In the genomic region with DNA sequence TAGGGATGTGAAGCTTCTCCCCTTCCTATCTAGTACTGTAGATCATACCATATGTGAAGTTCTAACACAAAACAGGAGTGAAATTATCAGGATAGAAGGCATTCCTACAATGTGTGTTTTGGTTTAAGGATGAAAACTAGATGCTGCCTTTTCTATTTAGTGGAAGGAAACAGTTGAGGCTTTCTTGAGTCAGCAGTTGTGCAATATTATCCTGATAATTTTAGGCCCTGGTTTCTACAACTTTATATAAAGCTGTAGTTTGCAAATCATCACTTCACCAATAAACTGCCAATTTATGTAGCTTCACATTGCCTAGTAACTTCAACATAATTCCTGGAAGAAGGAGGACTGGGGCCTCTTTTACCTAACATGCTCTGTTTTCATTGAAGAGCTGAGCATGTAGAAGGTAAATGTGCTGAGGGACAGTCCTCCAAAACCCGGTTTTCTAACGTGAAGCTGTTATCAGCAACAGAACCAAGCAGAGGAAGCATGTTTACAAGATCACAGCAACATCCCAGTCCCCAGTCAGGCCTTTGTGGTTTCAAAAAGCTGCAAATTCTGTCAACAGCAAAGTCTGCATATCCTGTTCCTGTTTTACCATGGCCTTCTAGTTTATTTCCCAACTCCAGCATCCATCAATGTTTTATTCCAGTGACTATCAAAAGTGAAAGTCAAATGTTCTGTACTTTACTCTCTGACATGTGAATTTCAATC, we compare ENCODE assay signal across 1 cellular context.
TF ChIP-seq lines count a peak whose summit lies in the region.

No MANE protein-coding gene starts in this region.

TF ChIP-seq in K562, 482 proteins besides CTCF, POLR2A, EP300 and RAD21 (continued from another document and continues in another):
- TF ChIP-seq, protein P1, sequence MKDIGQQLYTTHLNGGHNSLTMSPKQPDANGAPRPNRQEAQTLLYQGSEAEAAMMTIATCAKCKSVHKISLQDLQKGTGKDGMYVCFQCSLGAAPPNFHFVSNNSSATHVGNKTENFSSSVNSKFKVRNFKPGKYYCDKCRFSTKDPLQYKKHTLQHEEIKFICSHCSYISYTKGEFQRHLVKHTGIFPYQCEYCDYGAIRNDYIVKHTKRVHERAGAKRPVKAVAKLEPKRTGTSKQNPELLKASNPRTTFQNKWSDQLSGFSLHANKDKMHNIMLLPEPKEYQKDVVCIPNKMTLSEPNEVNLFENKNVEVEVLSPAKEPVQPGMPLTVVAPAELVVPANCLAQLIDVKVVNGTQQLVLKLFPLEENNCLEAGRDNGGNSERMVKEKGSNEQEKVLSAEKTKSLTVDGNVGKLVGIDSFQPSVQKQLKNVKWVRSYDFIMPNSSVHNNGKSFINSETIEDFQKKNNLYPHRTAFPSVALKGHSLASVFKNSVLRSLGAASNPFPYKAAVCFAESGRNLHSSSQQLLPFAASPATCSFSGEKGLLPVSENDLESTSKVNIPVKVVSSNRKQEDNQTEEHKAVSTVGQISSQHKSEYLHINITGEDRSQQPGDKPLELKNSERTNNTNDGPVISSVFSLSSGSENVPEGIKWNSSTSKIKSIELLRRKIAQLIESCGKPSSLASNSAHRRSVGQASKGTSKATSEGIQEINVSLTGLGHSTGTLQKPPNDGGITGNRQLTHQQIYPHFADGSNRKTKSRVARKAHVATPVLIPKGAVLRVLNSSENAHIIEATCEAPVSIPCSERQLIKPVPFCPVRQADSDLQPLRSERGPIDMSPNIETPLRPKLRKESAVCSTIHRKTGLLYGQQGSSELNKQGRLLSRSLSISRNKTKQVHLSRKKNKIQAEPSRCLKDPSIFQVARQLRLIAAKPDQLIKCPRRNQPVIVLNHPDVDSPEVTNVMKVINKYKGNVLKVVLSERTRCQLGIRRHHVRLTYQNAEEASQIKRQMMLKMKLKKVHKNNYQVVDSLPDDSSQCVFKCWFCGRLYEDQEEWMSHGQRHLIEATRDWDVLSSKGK (CRISPR knock-in tag; IDR thresholded peaks at IDR 0.05): no peak
- TF ChIP-seq RBM34 (IDR thresholded peaks at IDR 0.05; ENCODE audit: borderline replicate concordance, insufficient read depth, low read length) (no peak), FOXJ3 (CRISPR knock-in tag; IDR thresholded peaks at IDR 0.05) (no peak; the same call in 1 of the 2 replicates), NR0B1 (IDR thresholded peaks at IDR 0.05; ENCODE audit: partially characterized antibody) (no peak), ZNF347 (CRISPR knock-in tag; IDR thresholded peaks at IDR 0.05; ENCODE audit: low read depth) (no peak), NCOA4 (IDR thresholded peaks at IDR 0.05; ENCODE audit: partially characterized antibody) (no peak), ZNF12 (CRISPR knock-in tag; IDR thresholded peaks at IDR 0.05) (no peak), CHD1 (IDR thresholded peaks at IDR 0.05; ENCODE audit: low read length) (no peak), SLC30A9 (CRISPR knock-in tag; IDR thresholded peaks at IDR 0.05) (no peak), ATF6 (CRISPR knock-in tag; IDR thresholded peaks at IDR 0.05) (no peak), TGIF2 (CRISPR knock-in tag; IDR thresholded peaks at IDR 0.05) (no peak), ZKSCAN1 (IDR thresholded peaks at IDR 0.05; ENCODE audit: low read depth, low read length) (no peak), FOXM1 (IDR thresholded peaks at IDR 0.05; ENCODE audit: low read depth) (no peak), FOXM1 (CRISPR knock-in tag; IDR thresholded peaks at IDR 0.05; ENCODE audit: low read depth) (no peak), NFXL1 (CRISPR knock-in tag; IDR thresholded peaks at IDR 0.05) (no peak), ETV1 (tag; conservative IDR thresholded peaks at IDR 0.05; ENCODE audit: low read depth) (no peak), ZZZ3 (IDR thresholded peaks at IDR 0.05) (no peak), ZSCAN32 (CRISPR knock-in tag; IDR thresholded peaks at IDR 0.05) (no peak), PTTG1 (tag; IDR thresholded peaks at IDR 0.05; ENCODE audit: low read depth) (no peak), ZNF764 (CRISPR knock-in tag; IDR thresholded peaks at IDR 0.05; ENCODE audit: low read depth) (no peak), MTA1 (IDR thresholded peaks at IDR 0.05; ENCODE audit: borderline replicate concordance) (no peak), U2AF2 (optimal IDR thresholded peaks at IDR 0.05; ENCODE audit: low read depth, low read length) (no peak), TCF7L2 (IDR thresholded peaks at IDR 0.05; ENCODE audit: low read depth, low read length) (no peak), ZSCAN29 (IDR thresholded peaks at IDR 0.05) (peak; percentile 82), POLR3G (IDR thresholded peaks at IDR 0.05; ENCODE audit: extremely low read depth, insufficient read length, insufficient replicate concordance) (no peak), SOX6 (IDR thresholded peaks at IDR 0.05) (peak; percentile 55), GTF2A2 (tag; IDR thresholded peaks at IDR 0.05) (no peak), ZNF146 (CRISPR knock-in tag; IDR thresholded peaks at IDR 0.05; ENCODE audit: unreplicated experiment) (no peak), ZNF197 (CRISPR knock-in tag; IDR thresholded peaks at IDR 0.05; ENCODE audit: low read depth) (no peak), NR3C1 (CRISPR knock-in tag; IDR thresholded peaks at IDR 0.05) (no peak), PCBP1 (IDR thresholded peaks at IDR 0.05; ENCODE audit: low read depth, low read length, poor library complexity, severe bottlenecking) (no peak), CBFA2T2 (conservative IDR thresholded peaks at IDR 0.05) (peak; percentile 35; the same call in 1 of the 2 replicates), CSDE1 (IDR thresholded peaks at IDR 0.05) (no peak), PHTF2 (CRISPR knock-in tag; IDR thresholded peaks at IDR 0.05) (no peak), RBM14 (IDR thresholded peaks at IDR 0.05; ENCODE audit: borderline replicate concordance, insufficient read depth, low read depth, low read length) (no peak), PTBP1 (IDR thresholded peaks at IDR 0.05; ENCODE audit: low read depth, low read length) (no peak), NFIC (IDR thresholded peaks at IDR 0.05) (0 out of 2 replicates have a peak, but pooled peaks have one; percentile 10), FOXA3 (CRISPR knock-in tag; conservative IDR thresholded peaks at IDR 0.05 in 1 of 2, IDR thresholded peaks at IDR 0.05 in 1 of 2) (peak; percentile 78 to 83), ZNF75A (CRISPR knock-in tag; IDR thresholded peaks at IDR 0.05) (no peak), ZNF277 (CRISPR knock-in tag; IDR thresholded peaks at IDR 0.05; ENCODE audit: borderline replicate concordance) (no peak), CTBP1 (IDR thresholded peaks at IDR 0.05; ENCODE audit: borderline replicate concordance) (peak; percentile 38), PCBP2 (IDR thresholded peaks at IDR 0.05; ENCODE audit: low read depth, low read length, poor library complexity, severe bottlenecking) (no peak), ZNF561 (CRISPR knock-in tag; conservative IDR thresholded peaks at IDR 0.05) (no peak), ZNF830 (CRISPR knock-in tag; IDR thresholded peaks at IDR 0.05) (no peak), ZNF263 (CRISPR knock-in tag; IDR thresholded peaks at IDR 0.05; ENCODE audit: borderline replicate concordance) (no peak)
- TF ChIP-seq, protein P2, sequence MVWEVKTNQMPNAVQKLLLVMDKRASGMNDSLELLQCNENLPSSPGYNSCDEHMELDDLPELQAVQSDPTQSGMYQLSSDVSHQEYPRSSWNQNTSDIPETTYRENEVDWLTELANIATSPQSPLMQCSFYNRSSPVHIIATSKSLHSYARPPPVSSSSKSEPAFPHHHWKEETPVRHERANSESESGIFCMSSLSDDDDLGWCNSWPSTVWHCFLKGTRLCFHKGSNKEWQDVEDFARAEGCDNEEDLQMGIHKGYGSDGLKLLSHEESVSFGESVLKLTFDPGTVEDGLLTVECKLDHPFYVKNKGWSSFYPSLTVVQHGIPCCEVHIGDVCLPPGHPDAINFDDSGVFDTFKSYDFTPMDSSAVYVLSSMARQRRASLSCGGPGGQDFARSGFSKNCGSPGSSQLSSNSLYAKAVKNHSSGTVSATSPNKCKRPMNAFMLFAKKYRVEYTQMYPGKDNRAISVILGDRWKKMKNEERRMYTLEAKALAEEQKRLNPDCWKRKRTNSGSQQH (CRISPR knock-in tag; IDR thresholded peaks at IDR 0.05): no peak
- TF ChIP-seq, protein P3, sequence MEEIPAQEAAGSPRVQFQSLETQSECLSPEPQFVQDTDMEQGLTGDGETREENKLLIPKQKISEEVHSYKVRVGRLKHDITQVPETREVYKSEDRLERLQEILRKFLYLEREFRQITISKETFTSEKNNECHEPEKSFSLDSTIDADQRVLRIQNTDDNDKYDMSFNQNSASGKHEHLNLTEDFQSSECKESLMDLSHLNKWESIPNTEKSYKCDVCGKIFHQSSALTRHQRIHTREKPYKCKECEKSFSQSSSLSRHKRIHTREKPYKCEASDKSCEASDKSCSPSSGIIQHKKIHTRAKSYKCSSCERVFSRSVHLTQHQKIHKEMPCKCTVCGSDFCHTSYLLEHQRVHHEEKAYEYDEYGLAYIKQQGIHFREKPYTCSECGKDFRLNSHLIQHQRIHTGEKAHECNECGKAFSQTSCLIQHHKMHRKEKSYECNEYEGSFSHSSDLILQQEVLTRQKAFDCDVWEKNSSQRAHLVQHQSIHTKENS (CRISPR knock-in tag; IDR thresholded peaks at IDR 0.05): no peak
- TF ChIP-seq, protein P4, sequence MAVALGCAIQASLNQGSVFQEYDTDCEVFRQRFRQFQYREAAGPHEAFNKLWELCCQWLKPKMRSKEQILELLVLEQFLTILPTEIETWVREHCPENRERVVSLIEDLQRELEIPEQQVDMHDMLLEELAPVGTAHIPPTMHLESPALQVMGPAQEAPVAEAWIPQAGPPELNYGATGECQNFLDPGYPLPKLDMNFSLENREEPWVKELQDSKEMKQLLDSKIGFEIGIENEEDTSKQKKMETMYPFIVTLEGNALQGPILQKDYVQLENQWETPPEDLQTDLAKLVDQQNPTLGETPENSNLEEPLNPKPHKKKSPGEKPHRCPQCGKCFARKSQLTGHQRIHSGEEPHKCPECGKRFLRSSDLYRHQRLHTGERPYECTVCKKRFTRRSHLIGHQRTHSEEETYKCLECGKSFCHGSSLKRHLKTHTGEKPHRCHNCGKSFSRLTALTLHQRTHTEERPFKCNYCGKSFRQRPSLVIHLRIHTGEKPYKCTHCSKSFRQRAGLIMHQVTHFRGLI (CRISPR knock-in tag; IDR thresholded peaks at IDR 0.05): no peak
- TF ChIP-seq, protein P5, sequence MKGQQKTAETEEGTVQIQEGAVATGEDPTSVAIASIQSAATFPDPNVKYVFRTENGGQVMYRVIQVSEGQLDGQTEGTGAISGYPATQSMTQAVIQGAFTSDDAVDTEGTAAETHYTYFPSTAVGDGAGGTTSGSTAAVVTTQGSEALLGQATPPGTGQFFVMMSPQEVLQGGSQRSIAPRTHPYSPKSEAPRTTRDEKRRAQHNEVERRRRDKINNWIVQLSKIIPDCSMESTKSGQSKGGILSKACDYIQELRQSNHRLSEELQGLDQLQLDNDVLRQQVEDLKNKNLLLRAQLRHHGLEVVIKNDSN (CRISPR knock-in tag; IDR thresholded peaks at IDR 0.05): no peak
- TF ChIP-seq, protein P6, sequence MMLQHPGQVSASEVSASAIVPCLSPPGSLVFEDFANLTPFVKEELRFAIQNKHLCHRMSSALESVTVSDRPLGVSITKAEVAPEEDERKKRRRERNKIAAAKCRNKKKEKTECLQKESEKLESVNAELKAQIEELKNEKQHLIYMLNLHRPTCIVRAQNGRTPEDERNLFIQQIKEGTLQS (IDR thresholded peaks at IDR 0.05): no peak
- TF ChIP-seq, protein P6 (CRISPR knock-in tag; conservative IDR thresholded peaks at IDR 0.05): no peak
- TF ChIP-seq, protein P7, sequence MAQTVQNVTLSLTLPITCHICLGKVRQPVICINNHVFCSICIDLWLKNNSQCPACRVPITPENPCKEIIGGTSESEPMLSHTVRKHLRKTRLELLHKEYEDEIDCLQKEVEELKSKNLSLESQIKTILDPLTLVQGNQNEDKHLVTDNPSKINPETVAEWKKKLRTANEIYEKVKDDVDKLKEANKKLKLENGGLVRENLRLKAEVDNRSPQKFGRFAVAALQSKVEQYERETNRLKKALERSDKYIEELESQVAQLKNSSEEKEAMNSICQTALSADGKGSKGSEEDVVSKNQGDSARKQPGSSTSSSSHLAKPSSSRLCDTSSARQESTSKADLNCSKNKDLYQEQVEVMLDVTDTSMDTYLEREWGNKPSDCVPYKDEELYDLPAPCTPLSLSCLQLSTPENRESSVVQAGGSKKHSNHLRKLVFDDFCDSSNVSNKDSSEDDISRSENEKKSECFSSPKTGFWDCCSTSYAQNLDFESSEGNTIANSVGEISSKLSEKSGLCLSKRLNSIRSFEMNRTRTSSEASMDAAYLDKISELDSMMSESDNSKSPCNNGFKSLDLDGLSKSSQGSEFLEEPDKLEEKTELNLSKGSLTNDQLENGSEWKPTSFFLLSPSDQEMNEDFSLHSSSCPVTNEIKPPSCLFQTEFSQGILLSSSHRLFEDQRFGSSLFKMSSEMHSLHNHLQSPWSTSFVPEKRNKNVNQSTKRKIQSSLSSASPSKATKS (CRISPR knock-in tag; IDR thresholded peaks at IDR 0.05): no peak
